Comparison of ENCODE assay signal across 18 cellular contexts in genomic region chr1:211198880-211199279, GRCh38.
"Had no signal": no experiment of that assay in that cellular context is flagged by ENCODE, and none has a peak within 500 bp of the region (broad histone marks: within the 10 kb centered on the region; RNA-seq: fewer than 3 reads in every experiment).

No MANE protein-coding gene starts in this region.

- DNase-seq: dermis blood vessel endothelial cell; esophagus squamous epithelium; left colon; mucosa of descending colon; naive thymus-derived CD8-positive, alpha-beta T cell; posterior cingulate gyrus; stimulated activated CD4-positive, alpha-beta T cell treated with anti-CD3 and anti-CD28 coated beads, Interleukin-2, amount 100 ng/mL, for 24 hours; stimulated activated CD4-positive, alpha-beta T cell treated with anti-CD3 and anti-CD28 coated beads, Interleukin-4, amount 100 ng/mL, for 4 hours; stimulated activated naive B cell treated with anti-CD40 and anti-IgM and Interleukin-4, amounts not matched to agents 10 μg/mL and 1 μg/mL and 100 μg/mL, for 72 hours; stimulated activated naive CD8-positive, alpha-beta T cell treated with anti-CD3 and anti-CD28 coated beads, Interleukin-15, amount 100 ng/mL, for 72 hours; testis; upper lobe of right lung had no signal

- H3K9me3 ChIP-seq: esophagus squamous epithelium, gastroesophageal sphincter, neutrophil, testis, upper lobe of right lung, vagina had no signal

- H3K27me3 ChIP-seq: esophagus squamous epithelium, gastroesophageal sphincter, neutrophil, testis, tibial nerve, upper lobe of right lung, vagina had no signal

- H3K4me3 ChIP-seq: esophagus squamous epithelium, gastroesophageal sphincter, mucosa of descending colon, skin epidermis, testis, tibial nerve, upper lobe of right lung, vagina had no signal

- H3K4me1 ChIP-seq: esophagus squamous epithelium, gastroesophageal sphincter, testis, upper lobe of right lung, vagina had no signal

- H3K27ac Mint-ChIP-seq: naive thymus-derived CD8-positive, alpha-beta T cell; stimulated activated naive B cell treated with anti-CD40 and anti-IgM and Interleukin-4, amounts not matched to agents 10 μg/mL and 1 μg/mL and 100 μg/mL, for 72 hours; stimulated activated naive CD8-positive, alpha-beta T cell treated with anti-CD3 and anti-CD28 coated beads, Interleukin-15, amount 100 ng/mL, for 72 hours had no signal

- H3K27ac ChIP-seq: esophagus squamous epithelium, gastroesophageal sphincter, neutrophil, skin epidermis, testis, tibial nerve, upper lobe of right lung, vagina had no signal

- H3K36me3 ChIP-seq: esophagus squamous epithelium, gastroesophageal sphincter, neutrophil, tibial nerve, upper lobe of right lung, vagina had no signal

- H3K4me3 Mint-ChIP-seq: naive thymus-derived CD8-positive, alpha-beta T cell; stimulated activated naive B cell treated with anti-CD40 and anti-IgM and Interleukin-4, amounts not matched to agents 10 μg/mL and 1 μg/mL and 100 μg/mL, for 72 hours; stimulated activated naive CD8-positive, alpha-beta T cell treated with anti-CD3 and anti-CD28 coated beads, Interleukin-15, amount 100 ng/mL, for 72 hours had no signal

- H3K4me1 Mint-ChIP-seq: naive thymus-derived CD8-positive, alpha-beta T cell; stimulated activated naive B cell treated with anti-CD40 and anti-IgM and Interleukin-4, amounts not matched to agents 10 μg/mL and 1 μg/mL and 100 μg/mL, for 72 hours; stimulated activated naive CD8-positive, alpha-beta T cell treated with anti-CD3 and anti-CD28 coated beads, Interleukin-15, amount 100 ng/mL, for 72 hours had no signal

- H3K36me3 Mint-ChIP-seq: stimulated activated naive B cell treated with anti-CD40 and anti-IgM and Interleukin-4, amounts not matched to agents 10 μg/mL and 1 μg/mL and 100 μg/mL, for 72 hours had no signal

- H3K27me3 Mint-ChIP-seq: stimulated activated naive CD8-positive, alpha-beta T cell treated with anti-CD3 and anti-CD28 coated beads, Interleukin-15, amount 100 ng/mL, for 72 hours had no signal

- ATAC-seq: gastroesophageal sphincter; left colon; mucosa of descending colon; naive thymus-derived CD8-positive, alpha-beta T cell; sciatic nerve; stimulated activated naive B cell treated with anti-CD40 and anti-IgM and Interleukin-4, amounts not matched to agents 10 μg/mL and 1 μg/mL and 100 μg/mL, for 72 hours; stimulated activated naive CD8-positive, alpha-beta T cell treated with anti-CD3 and anti-CD28 coated beads, Interleukin-15, amount 100 ng/mL, for 72 hours; upper lobe of right lung had no signal
